25 cellular contexts compared by ENCODE assay signal in the genomic region with DNA sequence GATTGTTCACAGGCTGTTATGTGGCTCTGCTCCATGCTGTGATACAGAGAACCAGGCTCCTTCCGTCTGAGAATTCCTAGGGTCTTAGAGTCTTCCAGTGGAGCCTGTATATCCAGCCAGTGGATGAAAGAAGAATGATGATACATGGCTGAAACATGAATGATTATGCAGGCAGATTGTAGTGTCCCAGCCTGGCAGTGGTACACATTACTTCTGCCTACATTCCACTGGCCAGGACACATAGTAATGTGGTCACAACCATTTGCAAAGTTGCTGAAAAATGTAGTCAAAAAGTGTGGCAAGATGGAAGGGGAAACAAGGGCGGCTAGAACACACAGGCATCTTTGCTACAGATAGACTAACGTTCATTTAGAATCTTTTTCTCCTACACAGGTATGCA. TPM values are rescaled to one million over a fixed set of nuclear protein-coding genes. Genes with fewer than 3 reads are reported as not detected.
DNase-seq lines count a peak whose midpoint lies in the region; ATAC-seq and TF ChIP-seq lines count a peak whose summit lies in the region.
"Had no signal": no experiment of that assay in that cellular context is flagged by ENCODE, and none has a peak within 500 bp of the region (broad histone marks: within the 10 kb centered on the region; RNA-seq: fewer than 3 reads in every experiment).

No MANE protein-coding gene starts in this region.

- DNase-seq in AG08395 (ENCODE audit: low spot score) = peak; percentile 9
- DNase-seq in HT1080 (ENCODE audit: low read depth) = peak; percentile 15
- DNase-seq in brain microvascular endothelial cell = peak; percentile 38
- DNase-seq in iris pigment epithelial cell (ENCODE audit: low read depth) = peak; percentile 27
- DNase-seq in Calu3 = no peak
- DNase-seq in G401 (ENCODE audit: low spot score) = no peak
- no peak for DNase-seq in uterus
- DNase-seq: activated CD4-positive, alpha-beta T cell treated with anti-CD3 and anti-CD28 coated beads, Interleukin-2, amount 50 U/mL, for 48 hours; activated gamma-delta T cell treated with Interleukin-2 at 50 U/mL for 16 hours; DMS 273 treated with DMSO at 0.1 percent for 48 hours; MV-4-11; NCI-H1694 treated with DMSO at 0.1 percent for 48 hours; NCI-H2227 treated with DMSO at 0.1 percent for 48 hours; NCI-H82; PC-3; spleen; stimulated activated CD4-positive, alpha-beta T cell treated with anti-CD3 and anti-CD28 coated beads, Interleukin-4, amount 100 ng/mL, for 4 hours; stomach; WERI-Rb-1 had no signal

- H3K27ac ChIP-seq in brain microvascular endothelial cell (no peak overlapping the region), uterus (no peak overlapping the region)
- H3K27ac ChIP-seq: BLaER1 treated with 17β-estradiol and CSF1 and Interleukin-3, amounts not matched to agents 10 nM and 100 nM; spleen; stomach; WERI-Rb-1 had no signal

- CTCF ChIA-PET in Calu3 (lab: Charles Lee) = interaction anchor here (0.6 kb wide), 1 partner anchor 323 kb away, joined by 4 read pairs; no protein-coding TSS in a partner anchor

- H3K27me3 ChIP-seq in brain microvascular endothelial cell (replicated peaks) = no peaks in the 10 kb centered on the region
- H3K27me3 ChIP-seq in uterus = no peaks in the 10 kb centered on the region
- H3K27me3 ChIP-seq: BLaER1 treated with 17β-estradiol and CSF1 and Interleukin-3, amounts not matched to agents 10 nM and 100 nM; spleen; stomach had no signal

- H3K9me3 Mint-ChIP-seq in Calu3 (ENCODE audit: low read depth, unreplicated experiment) = no peaks in the 10 kb centered on the region
- H3K9me3 Mint-ChIP-seq: central memory CD8-positive, alpha-beta T cell had no signal

- H3K9me3 ChIP-seq in uterus = no peaks in the 10 kb centered on the region
- H3K9me3 ChIP-seq: BLaER1 treated with 17β-estradiol and CSF1 and Interleukin-3, amounts not matched to agents 10 nM and 100 nM; spleen; stomach had no signal

- H3K4me3 Mint-ChIP-seq in Calu3 (ENCODE audit: low read depth, unreplicated experiment) = no peak overlapping the region
- H3K4me3 Mint-ChIP-seq: central memory CD8-positive, alpha-beta T cell had no signal

- no peak overlapping the region for H3K27ac Mint-ChIP-seq in Calu3 (ENCODE audit: unreplicated experiment)

- no TSS peak for BruUV-seq in Calu3 (replicated peaks; lab: Mats Ljungman, UMichigan)

- H3K4me1 Mint-ChIP-seq in Calu3 (ENCODE audit: low read depth, unreplicated experiment) = no peaks in the 10 kb centered on the region
- H3K4me1 Mint-ChIP-seq: central memory CD8-positive, alpha-beta T cell had no signal

- H3K27me3 Mint-ChIP-seq in Calu3 (ENCODE audit: unreplicated experiment) = no peaks in the 10 kb centered on the region
- H3K27me3 Mint-ChIP-seq: central memory CD8-positive, alpha-beta T cell had no signal

- no peak for TF ChIP-seq CTCF in brain microvascular endothelial cell (IDR thresholded peaks at IDR 0.05; ENCODE audit: low read depth, low read length, missing control alignments)
- TF ChIP-seq CTCF in Calu3 (IDR thresholded peaks at IDR 0.05; ENCODE audit: unreplicated experiment) = no peak
- TF ChIP-seq CTCF in uterus (IDR thresholded peaks at IDR 0.05) = no peak

- intact Hi-C loops in Calu3 (cut with micrococcal nuclease; ENCODE audit: unreplicated experiment) (loop anchor here (2.0 kb wide), 1 partner anchor 277 kb away; no protein-coding TSS in a partner anchor), uterus (cut with DNase I; ENCODE audit: low total_unique reads) (no loop called here)

- H3K36me3 ChIP-seq in brain microvascular endothelial cell (replicated peaks) = no peaks in the 10 kb centered on the region
- no peaks in the 10 kb centered on the region for H3K36me3 ChIP-seq in uterus
- H3K36me3 ChIP-seq: BLaER1 treated with 17β-estradiol and CSF1 and Interleukin-3, amounts not matched to agents 10 nM and 100 nM; spleen; stomach; WERI-Rb-1 had no signal

- H3K4me1 ChIP-seq in uterus = no peaks in the 10 kb centered on the region

- no peaks in the 10 kb centered on the region for H3K36me3 Mint-ChIP-seq in Calu3 (ENCODE audit: insufficient read depth, unreplicated experiment)

- ATAC-seq in HG03097 (IDR thresholded peaks at IDR 0.05; ENCODE audit: low FRiP score, unreplicated experiment) = no peak
- ATAC-seq: PC-3 had no signal

- TF ChIP-seq POLR2A in uterus (IDR thresholded peaks at IDR 0.05) = no peak

- H3K4me3 ChIP-seq in brain microvascular endothelial cell (ENCODE audit: low read depth, low read length) (no peak overlapping the region), uterus (no peak overlapping the region)
- H3K4me3 ChIP-seq: BLaER1 treated with 17β-estradiol and CSF1 and Interleukin-3, amounts not matched to agents 10 nM and 100 nM; spleen; stomach had no signal

- in situ Hi-C loops in brain microvascular endothelial cell (cut with HindIII; ENCODE audit: low pct_ligation_motif_present, low sequenced_read_pairs) (no loop called here), G401 (cut with HindIII; ENCODE audit: low sequenced_read_pairs) (no loop called here)

RNA-seq across cellular contexts. Expression of a gene that starts 4.5 kb away (rescaled TPM):
- total RNA-seq in HT1080 (2014; rRNA removed; shearing (Covaris generic)) = not detected in 2 replicates
- polyA plus RNA-seq in HT1080 (2015; cell fraction: cytosol; rRNA removed) = not detected in 2 replicates
- not detected in 2 replicates for polyA plus RNA-seq in HT1080 (2015; cell fraction: nucleus; rRNA removed)
- total RNA-seq in Calu3 (2022) (0.21 and 0.54 TPM in 2 replicates), uterus (1 to 10 TPM in 1 of 4 donors, not detected in 3; 2.4 TPM)
- total RNA-seq in G401 (2014; rRNA removed; shearing (Covaris generic)) = not detected in 2 replicates
- total RNA-seq: A172; PC-3; T-helper 2 cell treated with Interferon-gamma antibody and Interleukin-4, amounts not matched to agents 100 ng/mL and 5 ng/mL, for 36 hours; urinary bladder had no signal

Comparison
In these comparisons a context has a peak if more than half of its experiments do, and no peak if none do; other contexts are left out.
1. DNase-seq: peak in AG08395 (single experiment), HT1080 (single experiment), brain microvascular endothelial cell (single experiment) and iris pigment epithelial cell (single experiment); none in Calu3 (single experiment), G401 (single experiment) and uterus (0 of 2).